8 cellular contexts compared by ENCODE assay signal in the genomic region with DNA sequence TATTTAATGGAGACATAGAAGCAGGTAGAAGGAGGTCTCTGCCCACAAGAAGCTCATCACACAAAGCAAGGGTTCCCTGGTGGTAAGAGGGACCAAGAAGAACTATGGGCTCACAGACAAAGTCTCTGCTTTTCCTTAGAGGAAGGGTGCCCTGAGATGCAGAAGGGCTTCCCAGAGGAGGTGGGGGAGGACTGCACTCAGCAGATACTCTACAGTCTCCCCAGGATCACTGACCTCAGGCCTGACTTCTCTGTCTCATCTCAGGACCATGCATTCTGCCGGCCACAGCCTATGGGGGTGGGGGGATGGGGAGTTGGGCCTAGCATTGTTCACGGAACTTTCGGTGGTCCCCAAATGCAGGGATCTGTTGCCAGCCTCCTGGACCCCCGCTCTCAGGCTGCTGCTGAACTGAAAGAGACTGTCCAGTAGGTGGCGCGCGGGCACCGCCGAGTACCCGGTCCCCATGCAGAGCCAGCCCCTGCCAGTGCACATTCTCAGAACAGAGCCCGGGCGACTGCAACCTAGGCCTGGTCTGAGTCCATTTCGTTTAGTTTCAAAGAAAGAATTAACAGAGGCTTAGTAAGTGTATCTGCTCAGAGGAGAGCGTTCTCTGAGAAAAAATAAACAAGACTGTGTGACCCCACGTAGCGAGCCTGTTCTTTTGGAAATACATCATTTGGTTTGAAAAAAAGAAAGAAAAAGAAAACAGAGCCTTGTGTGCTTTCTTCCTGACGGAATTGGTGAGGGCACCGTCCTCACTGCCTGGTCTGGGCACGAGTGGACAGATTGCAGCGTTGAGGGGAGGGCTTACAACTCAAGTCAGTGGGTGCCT.
A peak's percentile ranks its signal among the peaks of the same experiment; 100 is the strongest.
DNase-seq lines count a peak whose midpoint lies in the region; ATAC-seq and TF ChIP-seq lines count a peak whose summit lies in the region.

No MANE protein-coding gene starts in this region.

- no peaks in the 10 kb centered on the region for H3K36me3 ChIP-seq in H7 (replicated peaks; ENCODE audit: control insufficient read depth, insufficient read depth, low read length)

- TF ChIP-seq CTCF in choroid plexus epithelial cell (conservative IDR thresholded peaks at IDR 0.05; ENCODE audit: low read depth, low read length): peak; percentile 88

- H3K4me3 ChIP-seq in H7 (ENCODE audit: insufficient read depth, low read depth, low read length) (no peak overlapping the region), choroid plexus epithelial cell (ENCODE audit: low read depth, low read length) (no peak overlapping the region)

- H3K27me3 ChIP-seq in H7 (ENCODE audit: control insufficient read depth, insufficient read depth, low read length): no peaks in the 10 kb centered on the region

- ATAC-seq in left lobe of liver: peak; percentile 98
- no peak for ATAC-seq in GM19455 (IDR thresholded peaks at IDR 0.05; ENCODE audit: unreplicated experiment)

- peak; percentile 70 for DNase-seq in ELR (ENCODE audit: low read depth)
- peak; percentile 89 for DNase-seq in H7
- peak; percentile 35 for DNase-seq in NCI-H1048 (lab: John Stamatoyannopoulos, UW)
- DNase-seq in T-helper 9 cell: peak; percentile 2
- DNase-seq in choroid plexus epithelial cell (ENCODE audit: low read depth): peak; percentile 80
- peak; percentile 69 for DNase-seq in left lobe of liver (ENCODE audit: low spot score)
- DNase-seq in stimulated activated CD4-positive, alpha-beta T cell treated with anti-CD3 and anti-CD28 coated beads, Interleukin-4, amount 100 ng/mL, for 48 hours (ENCODE audit: low read depth in 2 of 2): peak; percentile 30 to 55

Comparison
In these comparisons a context has a peak if more than half of its experiments do, and no peak if none do; other contexts are left out.
1. DNase-seq: peak in every context shown above with its lines; median percentile 89 in H7; 80 in choroid plexus epithelial cell; 70 in ELR; 69 in left lobe of liver; 42 in stimulated activated CD4-positive, alpha-beta T cell treated with anti-CD3 and anti-CD28 coated beads, Interleukin-4, amount 100 ng/mL, for 48 hours; 35 in NCI-H1048; 2 in T-helper 9 cell.